ENCODE assay signal across 19 cellular contexts in genomic region chr18:56929861-56930260, GRCh38.
DNase-seq lines count a peak whose midpoint lies in the region; ATAC-seq and TF ChIP-seq lines count a peak whose summit lies in the region.
"Had no signal": no experiment of that assay in that cellular context is flagged by ENCODE, and none has a peak within 500 bp of the region (broad histone marks: within the 10 kb centered on the region; RNA-seq: fewer than 3 reads in every experiment).

No MANE protein-coding gene starts in this region.

- H3K4me1 ChIP-seq in DND-41 (ENCODE audit: insufficient read depth, low read length) (no peaks in the 10 kb centered on the region), OCI-LY3 (ENCODE audit: low read length) (peaks cover 59% of the 10 kb centered on the region)
- H3K4me1 ChIP-seq: BLaER1, Caco-2 had no signal

- H3K27ac ChIP-seq in DND-41 (ENCODE audit: low read length) (no peak overlapping the region), OCI-LY3 (ENCODE audit: low read length) (no peak overlapping the region)
- H3K27ac ChIP-seq: BLaER1, C4-2B had no signal

- H3K27me3 ChIP-seq in DND-41 (ENCODE audit: insufficient read depth, low read length, poor library complexity), result no peaks in the 10 kb centered on the region
- peaks cover 5% of the 10 kb centered on the region; the same call in 1 of the 2 replicates for H3K27me3 ChIP-seq in OCI-LY3 (ENCODE audit: low read depth, low read length)
- H3K27me3 ChIP-seq: BLaER1 had no signal

- H3K27ac Mint-ChIP-seq in activated CD4-positive, alpha-beta T cell treated with anti-CD3 and anti-CD28 coated beads for 36 hours, result no peak overlapping the region
- no peak overlapping the region for H3K27ac Mint-ChIP-seq in WTC11
- H3K27ac Mint-ChIP-seq: B cell; CD8-positive, alpha-beta T cell; HFFc6 had no signal

- peak; percentile 54; the same call in 2 of the 3 replicates for ATAC-seq in DND-41 (ENCODE audit: insufficient read depth, low read depth)
- ATAC-seq in activated CD4-positive, alpha-beta T cell treated with anti-CD3 and anti-CD28 coated beads for 36 hours, result no peak
- ATAC-seq in WTC11, result no peak
- ATAC-seq: CD8-positive, alpha-beta T cell had no signal

- intact Hi-C loops in activated CD4-positive, alpha-beta T cell treated with anti-CD3 and anti-CD28 coated beads for 36 hours (cut with DNase I, micrococcal nuclease), result no loop called here

- H3K79me2 ChIP-seq in DND-41 (ENCODE audit: insufficient read depth, low read length) (no peaks in the 10 kb centered on the region), OCI-LY3 (ENCODE audit: low read length) (no peaks in the 10 kb centered on the region)

- no peak for TF ChIP-seq CTCF in DND-41 (IDR thresholded peaks at IDR 0.05; ENCODE audit: borderline replicate concordance, extremely low read depth, low read length, poor library complexity, severe bottlenecking)
- TF ChIP-seq CTCF in OCI-LY3 (IDR thresholded peaks at IDR 0.05; ENCODE audit: low read depth, low read length), result no peak
- no peak for TF ChIP-seq CTCF in WTC11 (IDR thresholded peaks at IDR 0.05)

- no peaks in the 10 kb centered on the region for H3K27me3 Mint-ChIP-seq in activated CD4-positive, alpha-beta T cell treated with anti-CD3 and anti-CD28 coated beads for 36 hours
- no peaks in the 10 kb centered on the region for H3K27me3 Mint-ChIP-seq in WTC11 (ENCODE audit: low read depth)
- H3K27me3 Mint-ChIP-seq: B cell; CD4-positive, CD25-positive, alpha-beta regulatory T cell had no signal

- H3K9me3 Mint-ChIP-seq in activated CD4-positive, alpha-beta T cell treated with anti-CD3 and anti-CD28 coated beads for 36 hours (ENCODE audit: low read depth), result no peaks in the 10 kb centered on the region
- no peaks in the 10 kb centered on the region for H3K9me3 Mint-ChIP-seq in WTC11
- H3K9me3 Mint-ChIP-seq: CD4-positive, CD25-positive, alpha-beta regulatory T cell; CD8-positive, alpha-beta T cell; HFFc6 had no signal

- CTCF ChIA-PET in activated CD4-positive, alpha-beta T cell treated with anti-CD3 and anti-CD28 coated beads for 36 hours (lab: Charles Lee), result interaction anchor here (1.1 to 1.2 kb wide), 2 partner anchors 10 to 21 kb away, joined by 3 to 5 read pairs; no protein-coding TSS in a partner anchor
- CTCF ChIA-PET in WTC11 (lab: Charles Lee), result no interaction called here

- H3K36me3 Mint-ChIP-seq in activated CD4-positive, alpha-beta T cell treated with anti-CD3 and anti-CD28 coated beads for 36 hours (ENCODE audit: low read depth), result peaks cover 9% of the 10 kb centered on the region
- H3K36me3 Mint-ChIP-seq in WTC11, result no peaks in the 10 kb centered on the region

- POLR2A ChIA-PET in activated CD4-positive, alpha-beta T cell treated with anti-CD3 and anti-CD28 coated beads for 36 hours (lab: Charles Lee), result no interaction called here
- POLR2A ChIA-PET in WTC11 (lab: Charles Lee), result no interaction called here

- no peak overlapping the region for H2AFZ ChIP-seq in DND-41 (ENCODE audit: low read depth, low read length)
- no peak overlapping the region for H2AFZ ChIP-seq in OCI-LY3 (ENCODE audit: low read depth, low read length)

- no peak overlapping the region for H3K4me2 ChIP-seq in DND-41 (ENCODE audit: insufficient read depth, low read length)
- H3K4me2 ChIP-seq in OCI-LY3 (ENCODE audit: low read length), result peak overlapping the region; percentile 63; the same call in 1 of the 2 replicates
- H3K4me2 ChIP-seq: BLaER1 had no signal

- DNase-seq in DND-41 (no peak), medulla oblongata (ENCODE audit: extremely low spot score) (peak; percentile 27), pons (ENCODE audit: low spot score) (peak; percentile 30), WTC11 (ENCODE audit: low spot score) (no peak), HPDE6-E6E7 (ENCODE audit: extremely low spot score) (no peak)
- no peak for DNase-seq in activated CD4-positive, alpha-beta T cell treated with anti-CD3 and anti-CD28 coated beads for 36 hours
- DNase-seq in stimulated activated CD4-positive, alpha-beta T cell treated with anti-CD3 and anti-CD28 coated beads, Interleukin-2, amount 100 ng/mL, for 24 hours, result no peak
- DNase-seq: Caco-2; CD4-positive, CD25-positive, alpha-beta regulatory T cell; CD8-positive, alpha-beta T cell; DMS79; GF-D8; GOT3; HFFc6 had no signal

- peaks cover 4% of the 10 kb centered on the region for H3K4me1 Mint-ChIP-seq in activated CD4-positive, alpha-beta T cell treated with anti-CD3 and anti-CD28 coated beads for 36 hours
- H3K4me1 Mint-ChIP-seq in WTC11, result no peaks in the 10 kb centered on the region
- H3K4me1 Mint-ChIP-seq: B cell had no signal

- H3K36me3 ChIP-seq in DND-41 (ENCODE audit: insufficient read depth, low read length) (peaks cover 5% of the 10 kb centered on the region; the same call in 1 of the 2 replicates), OCI-LY3 (replicated peaks; ENCODE audit: low read depth, low read length) (no peaks in the 10 kb centered on the region)
- H3K36me3 ChIP-seq: HAP-1 had no signal

- H3K4me3 ChIP-seq in DND-41 (ENCODE audit: low read depth in 1 of 2, low read length in 2 of 2) (no peak overlapping the region), OCI-LY3 (ENCODE audit: low read length) (no peak overlapping the region)
- H3K4me3 ChIP-seq: BLaER1, HAP-1 had no signal

- H4K20me1 ChIP-seq in DND-41 (ENCODE audit: insufficient read depth, low read length) (no peaks in the 10 kb centered on the region), OCI-LY3 (ENCODE audit: insufficient read depth, low read length) (no peaks in the 10 kb centered on the region)
- H4K20me1 ChIP-seq: BLaER1 had no signal

- H3K9me3 ChIP-seq in DND-41 (ENCODE audit: insufficient read depth, low read length, severe bottlenecking) (no peaks in the 10 kb centered on the region), OCI-LY3 (ENCODE audit: insufficient read depth, low read length) (no peaks in the 10 kb centered on the region)
- H3K9me3 ChIP-seq: BLaER1, Caco-2, HAP-1 had no signal

- H3K9ac ChIP-seq in DND-41 (ENCODE audit: low read depth, low read length) (no peak overlapping the region), OCI-LY3 (ENCODE audit: low read length) (no peak overlapping the region)
- H3K9ac ChIP-seq: BLaER1 had no signal

- no peak overlapping the region for H3K4me3 Mint-ChIP-seq in activated CD4-positive, alpha-beta T cell treated with anti-CD3 and anti-CD28 coated beads for 36 hours
- no peak overlapping the region for H3K4me3 Mint-ChIP-seq in WTC11
- H3K4me3 Mint-ChIP-seq: B cell; CD4-positive, CD25-positive, alpha-beta regulatory T cell; CD8-positive, alpha-beta T cell; HFFc6 had no signal

TF ChIP-seq in WTC11, 78 proteins besides CTCF, POLR2A, EP300 and RAD21:
- no peak for TF ChIP-seq MYBL2 (CRISPR knock-in tag; IDR thresholded peaks at IDR 0.05)
- no peak for TF ChIP-seq IRF2 (CRISPR knock-in tag; IDR thresholded peaks at IDR 0.05; ENCODE audit: borderline replicate concordance, low read depth)
- no peak for TF ChIP-seq ZNF396 (CRISPR knock-in tag; IDR thresholded peaks at IDR 0.05; ENCODE audit: borderline replicate concordance)

Comparison
In these comparisons a context has a peak if more than half of its experiments do, and no peak if none do; other contexts are left out.
1. DNase-seq: peak in medulla oblongata (single experiment) and pons (single experiment); none in DND-41 (single experiment), activated CD4-positive, alpha-beta T cell treated with anti-CD3 and anti-CD28 coated beads for 36 hours (single experiment), WTC11 (single experiment), HPDE6-E6E7 (single experiment) and stimulated activated CD4-positive, alpha-beta T cell treated with anti-CD3 and anti-CD28 coated beads, Interleukin-2, amount 100 ng/mL, for 24 hours (0 of 2).